ENCODE assay signal across 10 cellular contexts in the genomic region with DNA sequence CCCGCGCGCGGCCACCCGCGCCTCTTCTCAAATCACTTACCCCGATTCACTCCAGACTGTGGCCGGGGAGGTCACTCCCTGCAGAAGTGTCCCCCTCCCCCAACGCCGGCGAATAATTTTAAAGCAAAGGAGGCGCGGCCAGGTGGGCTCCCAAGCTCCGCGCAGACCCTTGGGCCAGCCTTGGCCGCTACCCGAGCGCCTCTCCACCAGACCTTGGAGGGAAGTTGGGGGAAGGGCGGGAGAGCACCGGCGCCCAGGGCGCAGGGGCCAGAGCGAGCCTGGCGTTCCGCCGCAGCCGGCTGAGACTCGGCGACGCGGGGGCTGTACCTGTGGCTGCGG. TPM values are rescaled to one million over a fixed set of nuclear protein-coding genes. Genes with fewer than 3 reads are reported as not detected.
DNase-seq lines count a peak whose midpoint lies in the region; ATAC-seq and TF ChIP-seq lines count a peak whose summit lies in the region.
"Had no signal": no experiment of that assay in that cellular context is flagged by ENCODE, and none has a peak within 500 bp of the region (broad histone marks: within the 10 kb centered on the region; RNA-seq: fewer than 3 reads in every experiment).

No MANE protein-coding gene starts in this region.

- H3K4me1 Mint-ChIP-seq in activated CD4-positive, alpha-beta memory T cell treated with anti-CD3 and anti-CD28 coated beads for 36 hours (ENCODE audit: low read depth), result peaks cover 40% of the 10 kb centered on the region

- TF ChIP-seq CTCF in smooth muscle cell (IDR thresholded peaks at IDR 0.05; ENCODE audit: borderline replicate concordance, insufficient read depth, poor library complexity, severe bottlenecking), result no peak

- peaks cover 58% of the 10 kb centered on the region for H3K27me3 Mint-ChIP-seq in activated CD4-positive, alpha-beta memory T cell treated with anti-CD3 and anti-CD28 coated beads for 36 hours

- H3K9me3 ChIP-seq in iPS-18a (ENCODE audit: control insufficient read depth, low read depth, low read length) (no peaks in the 10 kb centered on the region), smooth muscle cell (replicated peaks; ENCODE audit: low read depth) (no peaks in the 10 kb centered on the region)

- peak; percentile 2 for DNase-seq in GM19238 (ENCODE audit: insufficient read length, low spot score)
- no peak for DNase-seq in activated CD4-positive, alpha-beta memory T cell treated with anti-CD3 and anti-CD28 coated beads for 36 hours
- DNase-seq in smooth muscle cell (lab: John Stamatoyannopoulos, UW; ENCODE audit: unreplicated experiment), result no peak
- DNase-seq in DMS114 treated with DMSO at 0.1 percent for 48 hours (lab: John Stamatoyannopoulos, UW; ENCODE audit: unreplicated experiment), result no peak
- DNase-seq in Kasumi-1 (lab: John Stamatoyannopoulos, UW), result no peak
- no peak for DNase-seq in sciatic nerve (ENCODE audit: low spot score)
- no peak for DNase-seq in Ammon's horn (ENCODE audit: low spot score)
- DNase-seq: NCI-H2081; stimulated activated naive CD4-positive, alpha-beta T cell treated with Interleukin-2 at 50 U/mL for 16 hours had no signal

- H3K4me3 Mint-ChIP-seq in activated CD4-positive, alpha-beta memory T cell treated with anti-CD3 and anti-CD28 coated beads for 36 hours, result peak overlapping the region; percentile 71

- peak overlapping the region; percentile 90 for H3K4me2 ChIP-seq in smooth muscle cell

- no peak overlapping the region for H2AFZ ChIP-seq in smooth muscle cell (ENCODE audit: low read depth)

- H3K27me3 ChIP-seq in iPS-18a (ENCODE audit: control insufficient read depth, insufficient read depth, low read length) (peaks cover 100% of the 10 kb centered on the region), smooth muscle cell (ENCODE audit: low read depth) (peaks cover 97% of the 10 kb centered on the region)

- ATAC-seq in sciatic nerve, result no peak

- H3K4me3 ChIP-seq in iPS-18a (ENCODE audit: low read length) (peak overlapping the region; percentile 70), smooth muscle cell (peak overlapping the region; percentile 44)

- 3% methylated on average over 32 of the region's 32 CpGs for WGBS in smooth muscle cell (ENCODE audit: low lambda C conversion rate)

- no peak overlapping the region for H3K27ac Mint-ChIP-seq in activated CD4-positive, alpha-beta memory T cell treated with anti-CD3 and anti-CD28 coated beads for 36 hours

- CTCF ChIA-PET in activated CD4-positive, alpha-beta memory T cell treated with anti-CD3 and anti-CD28 coated beads for 36 hours (lab: Charles Lee), result no interaction called here

- H3K27ac ChIP-seq in iPS-18a (ENCODE audit: low read length) (no peak overlapping the region), smooth muscle cell (ENCODE audit: low read depth) (no peak overlapping the region)

- H3F3A ChIP-seq in smooth muscle cell (ENCODE audit: low read depth), result no peaks in the 10 kb centered on the region

- H4K20me1 ChIP-seq in smooth muscle cell (ENCODE audit: low read depth), result no peaks in the 10 kb centered on the region

- H3K4me1 ChIP-seq in iPS-18a (ENCODE audit: control insufficient read depth, low read depth, low read length), result peaks cover 16% of the 10 kb centered on the region
- H3K4me1 ChIP-seq in smooth muscle cell (ENCODE audit: low read depth), result peaks cover 20% of the 10 kb centered on the region

- H3K9me3 Mint-ChIP-seq in activated CD4-positive, alpha-beta memory T cell treated with anti-CD3 and anti-CD28 coated beads for 36 hours, result no peaks in the 10 kb centered on the region

- H3K36me3 ChIP-seq in iPS-18a (ENCODE audit: control insufficient read depth, low read depth, low read length) (no peaks in the 10 kb centered on the region), smooth muscle cell (ENCODE audit: low read depth) (no peaks in the 10 kb centered on the region)

- POLR2A ChIA-PET in activated CD4-positive, alpha-beta memory T cell treated with anti-CD3 and anti-CD28 coated beads for 36 hours (lab: Charles Lee), result no interaction called here

- H3K36me3 Mint-ChIP-seq in activated CD4-positive, alpha-beta memory T cell treated with anti-CD3 and anti-CD28 coated beads for 36 hours, result no peaks in the 10 kb centered on the region

- no peaks in the 10 kb centered on the region for H3K79me2 ChIP-seq in smooth muscle cell (ENCODE audit: low read depth)

- H3K9ac ChIP-seq in iPS-18a (ENCODE audit: low read length), result no peak overlapping the region
- no peak overlapping the region for H3K9ac ChIP-seq in smooth muscle cell (ENCODE audit: low read depth)

- intact Hi-C loops in activated CD4-positive, alpha-beta memory T cell treated with anti-CD3 and anti-CD28 coated beads for 36 hours (cut with micrococcal nuclease), result loop anchor here (5.0 to 10.0 kb wide), 3 partner anchors 249 to 929 kb away; a partner anchor contains a TSS
- intact Hi-C loops in sciatic nerve (cut with DNase I), result no loop called here

RNA-seq across cellular contexts. Expression of a gene that starts 0.3 kb away (rescaled TPM):
- under 1 TPM; 0.38 to 0.63 TPM for total RNA-seq in activated CD4-positive, alpha-beta memory T cell treated with anti-CD3 and anti-CD28 coated beads for 36 hours
- total RNA-seq in smooth muscle cell, result 0.04 and 0.09 TPM in 2 replicates
- not detected in 2 replicates for polyA plus RNA-seq in smooth muscle cell
- total RNA-seq in sciatic nerve, result 0.94 TPM
